ENCODE assay signal across 27 cellular contexts in genomic region chr7:85980740-85981139, GRCh38.
"Had no signal": no experiment of that assay in that cellular context is flagged by ENCODE, and none has a peak within 500 bp of the region (broad histone marks: within the 10 kb centered on the region; RNA-seq: fewer than 3 reads in every experiment).

No MANE protein-coding gene starts in this region.

- H3K4me1 ChIP-seq: stomach, suprapubic skin, testis, thyroid gland, tibial artery, transverse colon, upper lobe of left lung, upper lobe of right lung, uterus, vagina had no signal

- H3K36me3 ChIP-seq: stomach, suprapubic skin, thoracic aorta, thyroid gland, tibial artery, tibial nerve, transverse colon, upper lobe of left lung, upper lobe of right lung, uterus, vagina had no signal

- DNase-seq: stimulated activated CD4-positive, alpha-beta T cell treated with anti-CD3 and anti-CD28 coated beads, Interleukin-2, amount 100 ng/mL, for 48 hours; stimulated activated CD4-positive, alpha-beta T cell treated with anti-CD3 and anti-CD28 coated beads, Interleukin-4, amount 100 ng/mL, for 1 hour; stimulated activated CD4-positive, alpha-beta T cell treated with anti-CD3 and anti-CD28 coated beads, Interleukin-4, amount 100 ng/mL, for 24 hours; stimulated activated CD4-positive, alpha-beta T cell treated with anti-CD3 and anti-CD28 coated beads, Interleukin-4, amount 100 ng/mL, for 4 hours; stimulated activated CD8-positive, alpha-beta memory T cell treated with anti-CD3 and anti-CD28 coated beads, Interleukin-4, amount 100 ng/mL, for 48 hours; stimulated activated naive B cell treated with anti-CD40 and anti-IgM and Interleukin-4, amounts not matched to agents 10 μg/mL and 1 μg/mL and 100 μg/mL, for 72 hours; stimulated activated naive CD4-positive, alpha-beta T cell; stimulated activated naive CD4-positive, alpha-beta T cell treated with Interleukin-2 at 50 U/mL for 16 hours; stimulated activated naive CD8-positive, alpha-beta T cell treated with anti-CD3 and anti-CD28 coated beads, Interleukin-15, amount 100 ng/mL, for 72 hours; stimulated activated naive CD8-positive, alpha-beta T cell treated with anti-CD3 and anti-CD28 coated beads, Interleukin-15, Interleukin-2, amounts not matched to agents 100 U/mL and 50 U/mL, for 24 hours; stomach; substantia nigra; testis; thyroid gland; tibial artery; transverse colon; trophoblast cell; upper lobe of left lung; upper lobe of right lung; uterus had no signal

- H3K4me3 ChIP-seq: stomach, suprapubic skin, testis, thoracic aorta, thyroid gland, tibial artery, tibial nerve, transverse colon, upper lobe of left lung, upper lobe of right lung, uterus, vagina had no signal

- H3K27ac ChIP-seq: stomach, suprapubic skin, testis, thoracic aorta, thyroid gland, tibial artery, tibial nerve, transverse colon, upper lobe of left lung, upper lobe of right lung, uterus, vagina had no signal

- H3K27me3 ChIP-seq: stomach, suprapubic skin, testis, thyroid gland, tibial artery, tibial nerve, transverse colon, upper lobe of left lung, upper lobe of right lung, uterus, vagina had no signal

- ATAC-seq: stimulated activated effector memory CD8-positive, alpha-beta T cell treated with anti-CD3 and anti-CD28 coated beads, Interleukin-12 subunit alpha, Interleukin-12 subunit beta, amount 100 ng/mL, for 72 hours; stimulated activated memory B cell treated with anti-CD40 and anti-IgM and Interleukin-4, amounts not matched to agents 10 μg/mL and 1 μg/mL and 100 μg/mL, for 72 hours; stimulated activated naive B cell treated with anti-CD40 and anti-IgM and Interleukin-4, amounts not matched to agents 10 μg/mL and 1 μg/mL and 100 μg/mL, for 72 hours; stimulated activated naive CD8-positive, alpha-beta T cell treated with anti-CD3 and anti-CD28 coated beads, Interleukin-15, amount 100 ng/mL, for 72 hours; stimulated activated naive CD8-positive, alpha-beta T cell treated with anti-CD3 and anti-CD28 coated beads, Interleukin-15, Interleukin-2, amounts not matched to agents 100 U/mL and 50 U/mL, for 24 hours; upper lobe of right lung had no signal

- H3K9me3 ChIP-seq: stomach, suprapubic skin, testis, thoracic aorta, thyroid gland, tibial artery, tibial nerve, transverse colon, upper lobe of left lung, upper lobe of right lung, uterus, vagina had no signal

- FAIRE-seq: urothelium cell line had no signal
